Comparison of ENCODE assay signal across 1 cellular context in genomic region chr1:41611068-41611931, GRCh38.
TF ChIP-seq lines count a peak whose summit lies in the region.

No MANE protein-coding gene starts in this region.

TF ChIP-seq in K562, 482 proteins besides CTCF, POLR2A, EP300 and RAD21 (continued from another document):
- TF ChIP-seq E2F5 (CRISPR knock-in tag; IDR thresholded peaks at IDR 0.05) (no peak), NR2F6 (CRISPR knock-in tag; IDR thresholded peaks at IDR 0.05) (no peak), SPI1 (IDR thresholded peaks at IDR 0.05; ENCODE audit: borderline replicate concordance, low read depth, low read length) (peak; percentile 81), XRCC5 (IDR thresholded peaks at IDR 0.05; ENCODE audit: low read depth, low read length) (no peak), CBFB (CRISPR knock-in tag; IDR thresholded peaks at IDR 0.05) (no peak), ZNF444 (CRISPR knock-in tag; IDR thresholded peaks at IDR 0.05) (no peak), SMAD4 (CRISPR knock-in tag; conservative IDR thresholded peaks at IDR 0.05) (no peak)
